1 cellular context compared by ENCODE assay signal in the genomic region with DNA sequence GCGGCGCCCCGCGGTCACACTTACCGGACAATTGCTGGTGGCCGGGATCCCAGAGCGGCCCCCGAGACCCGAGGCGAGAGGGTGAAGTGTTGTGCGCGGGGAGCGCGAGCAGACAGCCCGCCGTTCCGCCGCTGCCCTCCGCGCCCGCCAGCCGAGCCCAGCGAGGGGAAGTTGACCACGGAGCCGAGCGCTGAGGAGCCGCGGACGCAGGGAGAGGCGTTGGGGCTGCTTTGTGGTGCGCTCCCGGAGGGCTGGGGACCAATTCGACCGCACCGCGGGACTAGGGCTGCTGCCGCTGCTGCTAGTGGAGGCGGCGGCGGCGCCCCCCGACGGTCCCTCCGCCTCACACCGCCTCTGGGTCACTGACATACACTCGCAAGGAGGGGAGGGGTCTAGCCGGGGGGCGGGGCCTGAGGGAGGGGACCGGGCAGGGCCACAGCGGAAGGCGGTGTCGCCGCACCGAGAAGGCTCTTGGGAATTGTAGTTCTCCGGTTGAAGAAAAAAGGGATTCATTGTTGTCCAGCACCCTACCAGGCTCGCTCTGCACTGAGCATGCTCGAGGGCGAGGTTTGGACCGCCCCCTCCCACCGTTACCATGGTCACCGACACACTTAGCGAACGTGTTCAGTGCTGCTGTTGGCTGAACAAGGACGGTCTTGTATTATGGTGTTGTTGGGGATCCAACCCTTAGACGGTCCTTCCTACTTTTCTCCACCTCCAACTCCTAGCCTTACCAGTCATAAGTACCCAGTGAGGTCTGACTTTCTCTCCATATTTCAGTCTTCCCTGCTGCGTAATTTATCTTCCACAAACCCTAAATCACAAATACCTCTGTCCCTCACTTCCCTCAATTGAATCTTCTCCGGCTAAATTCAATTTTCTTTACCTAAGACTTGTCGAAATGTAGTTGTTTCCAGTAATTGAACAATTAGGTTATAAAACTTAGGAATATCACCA.
TF ChIP-seq lines count a peak whose summit lies in the region.

A gene with protein sequence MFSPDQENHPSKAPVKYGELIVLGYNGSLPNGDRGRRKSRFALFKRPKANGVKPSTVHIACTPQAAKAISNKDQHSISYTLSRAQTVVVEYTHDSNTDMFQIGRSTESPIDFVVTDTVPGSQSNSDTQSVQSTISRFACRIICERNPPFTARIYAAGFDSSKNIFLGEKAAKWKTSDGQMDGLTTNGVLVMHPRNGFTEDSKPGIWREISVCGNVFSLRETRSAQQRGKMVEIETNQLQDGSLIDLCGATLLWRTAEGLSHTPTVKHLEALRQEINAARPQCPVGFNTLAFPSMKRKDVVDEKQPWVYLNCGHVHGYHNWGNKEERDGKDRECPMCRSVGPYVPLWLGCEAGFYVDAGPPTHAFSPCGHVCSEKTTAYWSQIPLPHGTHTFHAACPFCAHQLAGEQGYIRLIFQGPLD (minus strand): TSS at position 364 of the 957 bp plus-strand sequence. CDS start 36,110 bp downstream, outside the sequence.

TF ChIP-seq in HepG2, 621 proteins besides CTCF, POLR2A, EP300 and RAD21 (continued from another document and continues in another):
- TF ChIP-seq PHF5A (CRISPR knock-in tag; IDR thresholded peaks at IDR 0.05; ENCODE audit: low read depth, unreplicated experiment): peak; percentile 62
- TF ChIP-seq ZNF335 (CRISPR knock-in tag; IDR thresholded peaks at IDR 0.05): no peak
- TF ChIP-seq ATM (IDR thresholded peaks at IDR 0.05; ENCODE audit: borderline replicate concordance): no peak
- no peak for TF ChIP-seq THYN1 (CRISPR knock-in tag; IDR thresholded peaks at IDR 0.05; ENCODE audit: borderline replicate concordance, low read depth)
- TF ChIP-seq PHF20 (CRISPR knock-in tag; IDR thresholded peaks at IDR 0.05): no peak
- peak; percentile 88; the same call in 1 of the 2 replicates for TF ChIP-seq CCDC6 (CRISPR knock-in tag; IDR thresholded peaks at IDR 0.05)
- TF ChIP-seq, protein P1, sequence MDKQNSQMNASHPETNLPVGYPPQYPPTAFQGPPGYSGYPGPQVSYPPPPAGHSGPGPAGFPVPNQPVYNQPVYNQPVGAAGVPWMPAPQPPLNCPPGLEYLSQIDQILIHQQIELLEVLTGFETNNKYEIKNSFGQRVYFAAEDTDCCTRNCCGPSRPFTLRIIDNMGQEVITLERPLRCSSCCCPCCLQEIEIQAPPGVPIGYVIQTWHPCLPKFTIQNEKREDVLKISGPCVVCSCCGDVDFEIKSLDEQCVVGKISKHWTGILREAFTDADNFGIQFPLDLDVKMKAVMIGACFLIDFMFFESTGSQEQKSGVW (CRISPR knock-in tag; IDR thresholded peaks at IDR 0.05; ENCODE audit: borderline replicate concordance): no peak
- TF ChIP-seq KDM6A (CRISPR knock-in tag; IDR thresholded peaks at IDR 0.05; ENCODE audit: low read depth): no peak
- no peak for TF ChIP-seq MLLT10 (CRISPR knock-in tag; IDR thresholded peaks at IDR 0.05)
- TF ChIP-seq, protein P2, sequence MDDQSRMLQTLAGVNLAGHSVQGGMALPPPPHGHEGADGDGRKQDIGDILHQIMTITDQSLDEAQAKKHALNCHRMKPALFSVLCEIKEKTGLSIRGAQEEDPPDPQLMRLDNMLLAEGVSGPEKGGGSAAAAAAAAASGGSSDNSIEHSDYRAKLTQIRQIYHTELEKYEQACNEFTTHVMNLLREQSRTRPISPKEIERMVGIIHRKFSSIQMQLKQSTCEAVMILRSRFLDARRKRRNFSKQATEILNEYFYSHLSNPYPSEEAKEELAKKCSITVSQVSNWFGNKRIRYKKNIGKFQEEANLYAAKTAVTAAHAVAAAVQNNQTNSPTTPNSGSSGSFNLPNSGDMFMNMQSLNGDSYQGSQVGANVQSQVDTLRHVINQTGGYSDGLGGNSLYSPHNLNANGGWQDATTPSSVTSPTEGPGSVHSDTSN (CRISPR knock-in tag; IDR thresholded peaks at IDR 0.05; ENCODE audit: borderline replicate concordance): no peak
- peak; percentile 66; the same call in 1 of the 2 replicates for TF ChIP-seq RFX5 (IDR thresholded peaks at IDR 0.05; ENCODE audit: low read depth, low read length)
- TF ChIP-seq XRCC5 (optimal IDR thresholded peaks at IDR 0.05; ENCODE audit: low read length): no peak
- no peak for TF ChIP-seq ZNF17 (CRISPR knock-in tag; IDR thresholded peaks at IDR 0.05)
- TF ChIP-seq MTF2 (CRISPR knock-in tag; IDR thresholded peaks at IDR 0.05; ENCODE audit: borderline replicate concordance): no peak
- TF ChIP-seq ZNF44 (CRISPR knock-in tag; IDR thresholded peaks at IDR 0.05): no peak
- no peak for TF ChIP-seq ZBTB42 (CRISPR knock-in tag; IDR thresholded peaks at IDR 0.05)
- 0 out of 2 replicates have a peak, but pooled peaks have one; percentile 62 for TF ChIP-seq ZNF589 (CRISPR knock-in tag; conservative IDR thresholded peaks at IDR 0.05)
- no peak for TF ChIP-seq MATR3 (CRISPR knock-in tag; IDR thresholded peaks at IDR 0.05)
- TF ChIP-seq ZNF331 (CRISPR knock-in tag; IDR thresholded peaks at IDR 0.05): peak; percentile 50; the same call in 1 of the 2 replicates
- TF ChIP-seq ZMYM4 (CRISPR knock-in tag; IDR thresholded peaks at IDR 0.05): peak; percentile 83
- TF ChIP-seq, protein P3, sequence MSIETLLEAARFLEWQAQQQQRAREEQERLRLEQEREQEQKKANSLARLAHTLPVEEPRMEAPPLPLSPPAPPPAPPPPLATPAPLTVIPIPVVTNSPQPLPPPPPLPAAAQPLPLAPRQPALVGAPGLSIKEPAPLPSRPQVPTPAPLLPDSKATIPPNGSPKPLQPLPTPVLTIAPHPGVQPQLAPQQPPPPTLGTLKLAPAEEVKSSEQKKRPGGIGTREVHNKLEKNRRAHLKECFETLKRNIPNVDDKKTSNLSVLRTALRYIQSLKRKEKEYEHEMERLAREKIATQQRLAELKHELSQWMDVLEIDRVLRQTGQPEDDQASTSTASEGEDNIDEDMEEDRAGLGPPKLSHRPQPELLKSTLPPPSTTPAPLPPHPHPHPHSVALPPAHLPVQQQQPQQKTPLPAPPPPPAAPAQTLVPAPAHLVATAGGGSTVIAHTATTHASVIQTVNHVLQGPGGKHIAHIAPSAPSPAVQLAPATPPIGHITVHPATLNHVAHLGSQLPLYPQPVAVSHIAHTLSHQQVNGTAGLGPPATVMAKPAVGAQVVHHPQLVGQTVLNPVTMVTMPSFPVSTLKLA (IDR thresholded peaks at IDR 0.05): peak; percentile 53; the same call in 1 of the 2 replicates
- no peak for TF ChIP-seq NFRKB (IDR thresholded peaks at IDR 0.05)
- TF ChIP-seq POLR2AphosphoS5 (IDR thresholded peaks at IDR 0.05; ENCODE audit: low read depth, low read length): peak; percentile 87
- no peak for TF ChIP-seq ZNF367 (CRISPR knock-in tag; IDR thresholded peaks at IDR 0.05; ENCODE audit: borderline replicate concordance)
- TF ChIP-seq ATRX (CRISPR knock-in tag; IDR thresholded peaks at IDR 0.05; ENCODE audit: borderline replicate concordance): no peak
- TF ChIP-seq, protein P4, sequence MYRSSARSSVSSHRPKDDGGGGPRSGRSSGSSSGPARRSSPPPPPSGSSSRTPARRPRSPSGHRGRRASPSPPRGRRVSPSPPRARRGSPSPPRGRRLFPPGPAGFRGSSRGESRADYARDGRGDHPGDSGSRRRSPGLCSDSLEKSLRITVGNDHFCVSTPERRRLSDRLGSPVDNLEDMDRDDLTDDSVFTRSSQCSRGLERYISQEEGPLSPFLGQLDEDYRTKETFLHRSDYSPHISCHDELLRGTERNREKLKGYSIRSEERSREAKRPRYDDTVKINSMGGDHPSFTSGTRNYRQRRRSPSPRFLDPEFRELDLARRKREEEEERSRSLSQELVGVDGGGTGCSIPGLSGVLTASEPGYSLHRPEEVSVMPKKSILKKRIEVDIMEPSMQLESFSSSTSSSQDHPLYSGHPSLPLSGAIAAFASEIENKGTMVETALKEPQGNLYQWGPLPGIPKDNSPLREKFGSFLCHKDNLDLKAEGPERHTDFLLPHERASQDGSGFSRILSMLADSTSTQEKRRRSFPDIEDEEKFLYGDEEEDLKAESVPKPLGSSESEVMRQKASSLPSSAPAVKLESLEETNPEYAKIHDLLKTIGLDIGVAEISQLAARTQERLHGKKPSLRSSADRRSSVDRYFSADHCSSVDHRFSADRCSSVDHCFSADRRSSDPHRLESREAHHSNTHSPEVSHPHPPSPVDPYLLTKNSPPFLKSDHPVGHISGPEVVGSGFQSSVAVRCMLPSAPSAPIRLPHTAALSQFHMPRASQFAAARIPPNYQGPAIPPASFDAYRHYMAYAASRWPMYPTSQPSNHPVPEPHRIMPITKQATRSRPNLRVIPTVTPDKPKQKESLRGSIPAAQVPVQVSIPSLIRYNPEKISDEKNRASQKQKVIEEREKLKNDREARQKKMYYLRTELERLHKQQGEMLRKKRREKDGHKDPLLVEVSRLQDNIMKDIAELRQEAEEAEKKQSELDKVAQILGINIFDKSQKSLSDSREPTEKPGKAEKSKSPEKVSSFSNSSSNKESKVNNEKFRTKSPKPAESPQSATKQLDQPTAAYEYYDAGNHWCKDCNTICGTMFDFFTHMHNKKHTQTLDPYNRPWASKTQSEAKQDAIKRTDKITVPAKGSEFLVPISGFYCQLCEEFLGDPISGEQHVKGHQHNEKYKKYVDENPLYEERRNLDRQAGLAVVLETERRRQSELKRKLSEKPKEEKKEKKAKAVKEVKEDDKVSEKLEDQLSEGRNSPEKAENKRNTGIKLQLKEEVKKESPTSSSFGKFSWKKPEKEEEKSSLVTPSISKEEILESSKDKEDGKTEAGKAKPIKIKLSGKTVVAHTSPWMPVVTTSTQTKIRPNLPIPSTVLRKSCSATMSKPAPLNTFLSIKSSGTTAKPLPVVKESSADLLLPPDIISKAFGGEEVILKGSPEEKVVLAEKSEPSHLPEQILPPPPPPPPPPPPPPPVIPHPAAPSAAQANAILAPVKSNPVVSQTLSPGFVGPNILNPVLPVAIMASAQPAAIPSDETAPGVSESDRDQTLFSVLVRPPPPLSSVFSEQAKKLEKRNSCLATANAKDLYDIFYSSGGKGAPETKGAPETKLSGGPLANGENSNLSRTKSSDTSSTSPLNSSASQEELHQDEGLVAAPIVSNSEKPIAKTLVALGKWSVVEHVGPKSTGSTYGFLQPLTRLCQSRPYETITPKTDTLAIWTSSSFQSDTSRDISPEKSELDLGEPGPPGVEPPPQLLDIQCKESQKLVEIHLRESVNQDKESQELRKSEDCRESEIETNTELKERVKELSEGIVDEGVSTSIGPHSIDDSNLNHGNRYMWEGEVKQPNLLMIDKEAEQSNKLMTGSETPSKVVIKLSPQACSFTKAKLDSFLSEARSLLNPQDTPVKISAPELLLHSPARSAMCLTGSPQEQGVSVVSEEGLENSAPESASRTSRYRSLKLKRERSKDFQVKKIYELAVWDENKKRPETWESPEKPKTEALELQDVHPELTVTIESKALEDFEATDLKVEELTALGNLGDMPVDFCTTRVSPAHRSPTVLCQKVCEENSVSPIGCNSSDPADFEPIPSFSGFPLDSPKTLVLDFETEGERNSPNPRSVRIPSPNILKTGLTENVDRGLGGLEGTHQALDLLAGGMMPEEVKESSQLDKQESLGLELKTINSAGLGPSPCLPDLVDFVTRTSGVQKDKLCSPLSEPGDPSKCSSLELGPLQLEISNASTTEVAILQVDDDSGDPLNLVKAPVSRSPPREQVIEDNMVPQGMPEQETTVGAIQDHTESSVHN (CRISPR knock-in tag; IDR thresholded peaks at IDR 0.05): no peak
- no peak; the same call in 1 of the 2 replicates for TF ChIP-seq MIXL1 (CRISPR knock-in tag; IDR thresholded peaks at IDR 0.05)
- no peak for TF ChIP-seq SRF (IDR thresholded peaks at IDR 0.05; ENCODE audit: low read depth, low read length)
- TF ChIP-seq ZFP90 (CRISPR knock-in tag; IDR thresholded peaks at IDR 0.05; ENCODE audit: borderline replicate concordance): no peak; the same call in 1 of the 2 replicates
- no peak for TF ChIP-seq MZF1 (CRISPR knock-in tag; IDR thresholded peaks at IDR 0.05; ENCODE audit: borderline replicate concordance)
- TF ChIP-seq SMAD3 (CRISPR knock-in tag; IDR thresholded peaks at IDR 0.05): peak; percentile 61; the same call in 1 of the 2 replicates
- peak; percentile 84; the same call in 1 of the 2 replicates for TF ChIP-seq SAFB2 (CRISPR knock-in tag; IDR thresholded peaks at IDR 0.05; ENCODE audit: borderline replicate concordance, low read depth)
- TF ChIP-seq ZNF7 (CRISPR knock-in tag; IDR thresholded peaks at IDR 0.05): no peak
- TF ChIP-seq THAP11 (CRISPR knock-in tag; IDR thresholded peaks at IDR 0.05): peak; percentile 99
- peak; percentile 59; the same call in 1 of the 2 replicates for TF ChIP-seq ZNF343 (CRISPR knock-in tag; IDR thresholded peaks at IDR 0.05)
- TF ChIP-seq, protein P5, sequence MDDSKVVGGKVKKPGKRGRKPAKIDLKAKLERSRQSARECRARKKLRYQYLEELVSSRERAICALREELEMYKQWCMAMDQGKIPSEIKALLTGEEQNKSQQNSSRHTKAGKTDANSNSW (CRISPR knock-in tag; IDR thresholded peaks at IDR 0.05; ENCODE audit: borderline replicate concordance): no peak
- TF ChIP-seq, protein P6, sequence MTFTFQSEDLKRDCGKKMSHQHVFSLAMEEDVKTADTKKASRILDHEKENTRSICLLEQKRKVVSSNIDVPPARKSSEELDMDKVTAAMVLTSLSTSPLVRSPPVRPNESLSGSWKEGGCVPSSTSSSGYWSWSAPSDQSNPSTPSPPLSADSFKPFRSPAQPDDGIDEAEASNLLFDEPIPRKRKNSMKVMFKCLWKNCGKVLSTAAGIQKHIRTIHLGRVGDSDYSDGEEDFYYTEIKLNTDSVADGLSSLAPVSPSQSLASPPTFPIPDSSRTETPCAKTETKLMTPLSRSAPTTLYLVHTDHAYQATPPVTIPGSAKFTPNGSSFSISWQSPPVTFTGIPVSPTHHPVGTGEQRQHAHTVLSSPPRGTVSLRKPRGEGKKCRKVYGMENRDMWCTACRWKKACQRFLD (CRISPR knock-in tag; IDR thresholded peaks at IDR 0.05; ENCODE audit: borderline replicate concordance): no peak
- TF ChIP-seq, protein P7, sequence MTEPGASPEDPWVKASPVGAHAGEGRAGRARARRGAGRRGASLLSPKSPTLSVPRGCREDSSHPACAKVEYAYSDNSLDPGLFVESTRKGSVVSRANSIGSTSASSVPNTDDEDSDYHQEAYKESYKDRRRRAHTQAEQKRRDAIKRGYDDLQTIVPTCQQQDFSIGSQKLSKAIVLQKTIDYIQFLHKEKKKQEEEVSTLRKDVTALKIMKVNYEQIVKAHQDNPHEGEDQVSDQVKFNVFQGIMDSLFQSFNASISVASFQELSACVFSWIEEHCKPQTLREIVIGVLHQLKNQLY (CRISPR knock-in tag; IDR thresholded peaks at IDR 0.05): peak; percentile 56; the same call in 1 of the 2 replicates
- TF ChIP-seq, protein P8, sequence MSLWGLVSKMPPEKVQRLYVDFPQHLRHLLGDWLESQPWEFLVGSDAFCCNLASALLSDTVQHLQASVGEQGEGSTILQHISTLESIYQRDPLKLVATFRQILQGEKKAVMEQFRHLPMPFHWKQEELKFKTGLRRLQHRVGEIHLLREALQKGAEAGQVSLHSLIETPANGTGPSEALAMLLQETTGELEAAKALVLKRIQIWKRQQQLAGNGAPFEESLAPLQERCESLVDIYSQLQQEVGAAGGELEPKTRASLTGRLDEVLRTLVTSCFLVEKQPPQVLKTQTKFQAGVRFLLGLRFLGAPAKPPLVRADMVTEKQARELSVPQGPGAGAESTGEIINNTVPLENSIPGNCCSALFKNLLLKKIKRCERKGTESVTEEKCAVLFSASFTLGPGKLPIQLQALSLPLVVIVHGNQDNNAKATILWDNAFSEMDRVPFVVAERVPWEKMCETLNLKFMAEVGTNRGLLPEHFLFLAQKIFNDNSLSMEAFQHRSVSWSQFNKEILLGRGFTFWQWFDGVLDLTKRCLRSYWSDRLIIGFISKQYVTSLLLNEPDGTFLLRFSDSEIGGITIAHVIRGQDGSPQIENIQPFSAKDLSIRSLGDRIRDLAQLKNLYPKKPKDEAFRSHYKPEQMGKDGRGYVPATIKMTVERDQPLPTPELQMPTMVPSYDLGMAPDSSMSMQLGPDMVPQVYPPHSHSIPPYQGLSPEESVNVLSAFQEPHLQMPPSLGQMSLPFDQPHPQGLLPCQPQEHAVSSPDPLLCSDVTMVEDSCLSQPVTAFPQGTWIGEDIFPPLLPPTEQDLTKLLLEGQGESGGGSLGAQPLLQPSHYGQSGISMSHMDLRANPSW (CRISPR knock-in tag; IDR thresholded peaks at IDR 0.05; ENCODE audit: borderline replicate concordance): no peak
- TF ChIP-seq ZNF547 (CRISPR knock-in tag; IDR thresholded peaks at IDR 0.05): no peak
- TF ChIP-seq ZNF570 (CRISPR knock-in tag; IDR thresholded peaks at IDR 0.05; ENCODE audit: borderline replicate concordance): no peak
